19 cellular contexts compared by ENCODE assay signal in genomic region chr3:30344288-30344687, GRCh38.
DNase-seq lines count a peak whose midpoint lies in the region; ATAC-seq, FAIRE-seq and TF ChIP-seq lines count a peak whose summit lies in the region.
"Had no signal": no experiment of that assay in that cellular context is flagged by ENCODE, and none has a peak within 500 bp of the region (broad histone marks: within the 10 kb centered on the region; RNA-seq: fewer than 3 reads in every experiment).

No MANE protein-coding gene starts in this region.

- no peak overlapping the region for H3K4me3 ChIP-seq in pancreas
- H3K4me3 ChIP-seq: cardiac muscle cell, ovary had no signal

- FAIRE-seq in H54 (lab: Jason Lieb, UNC) = peak; percentile 38
- peak; percentile 59 for FAIRE-seq in pancreas (lab: Jason Lieb, UNC)
- FAIRE-seq: endometrium, GM12891 had no signal

- H3K27ac ChIP-seq in pancreas = no peak overlapping the region
- H3K27ac ChIP-seq: cardiac muscle cell, HL-60, ovary, RWPE1 had no signal

- H3K9me3 ChIP-seq in pancreas = no peaks in the 10 kb centered on the region
- H3K9me3 ChIP-seq: ovary had no signal

- ATAC-seq in WTC11 (no peak), pancreas (peak in 2 of 4 donors; percentile 56 to 73)
- ATAC-seq: activated CD4-positive, CD25-positive, alpha-beta regulatory T cell treated with anti-CD3 and anti-CD28 coated beads, Interleukin-2, amount 50 U/mL, for 24 hours had no signal

- TF ChIP-seq POLR2A in H54 (IDR thresholded peaks at IDR 0.05; ENCODE audit: low read depth, low read length) = no peak

- CTCF ChIA-PET in WTC11 (lab: Charles Lee) = interaction anchor here (1.0 kb wide), 1 partner anchor 301 kb away, joined by 3 read pairs; no protein-coding TSS in a partner anchor

- no peaks in the 10 kb centered on the region for H3K36me3 Mint-ChIP-seq in WTC11
- no peaks in the 10 kb centered on the region for H3K36me3 Mint-ChIP-seq in chondrocyte (ENCODE audit: low read depth)

- no peak overlapping the region for H3K27ac Mint-ChIP-seq in WTC11
- H3K27ac Mint-ChIP-seq in chondrocyte (ENCODE audit: unreplicated experiment) = no peak overlapping the region
- H3K27ac Mint-ChIP-seq: activated naive CD8-positive, alpha-beta T cell had no signal

- POLR2A ChIA-PET in WTC11 (lab: Charles Lee) = no interaction called here

- no peaks in the 10 kb centered on the region for H3K27me3 ChIP-seq in pancreas
- H3K27me3 ChIP-seq: cardiac muscle cell, ovary had no signal

- no peak for DNase-seq in H54 (ENCODE audit: insufficient read length, low spot score)
- peak; percentile 71 for DNase-seq in NCI-H1092 treated with DMSO at 0.1 percent for 48 hours (lab: John Stamatoyannopoulos, UW)
- DNase-seq in WTC11 (ENCODE audit: low spot score) = no peak
- no peak for DNase-seq in pancreas
- DNase-seq in chondrocyte (ENCODE audit: low spot score) = no peak
- DNase-seq in glomerular visceral epithelial cell (ENCODE audit: extremely low spot score) = no peak
- no peak for DNase-seq in kidney glomerular epithelial cell (lab: John Stamatoyannopoulos, UW)
- DNase-seq: C1 segment of cervical spinal cord, Kasumi-1, NCI-H446 treated with DMSO at 0.1 percent for 48 hours, ovary, substantia nigra had no signal

- intact Hi-C loops in pancreas (cut with DNase I) = no loop called here

- 93 to 97% methylated on average over 1 of the region's 1 CpG for WGBS in pancreas, 2 donors

- H3K36me3 ChIP-seq in pancreas = no peaks in the 10 kb centered on the region
- H3K36me3 ChIP-seq: cardiac muscle cell, ovary had no signal

- H3K4me3 Mint-ChIP-seq in WTC11 (no peak overlapping the region), chondrocyte (ENCODE audit: unreplicated experiment) (no peak overlapping the region)
- H3K4me3 Mint-ChIP-seq: activated naive CD8-positive, alpha-beta T cell had no signal

- H3K4me1 Mint-ChIP-seq in WTC11 = peaks cover 18% of the 10 kb centered on the region
- H3K4me1 Mint-ChIP-seq in chondrocyte (ENCODE audit: low read depth) = peaks cover 57% of the 10 kb centered on the region

- TF ChIP-seq CTCF in WTC11 (IDR thresholded peaks at IDR 0.05) = no peak
- TF ChIP-seq CTCF in pancreas (IDR thresholded peaks at IDR 0.05) = no peak
- TF ChIP-seq CTCF in chondrocyte (IDR thresholded peaks at IDR 0.05) = no peak

- H3K9me3 Mint-ChIP-seq in WTC11 (no peaks in the 10 kb centered on the region), chondrocyte (ENCODE audit: low read depth) (no peaks in the 10 kb centered on the region)

- no peaks in the 10 kb centered on the region for H3K27me3 Mint-ChIP-seq in WTC11 (ENCODE audit: low read depth)
- H3K27me3 Mint-ChIP-seq in chondrocyte (ENCODE audit: low read depth) = no peaks in the 10 kb centered on the region
- H3K27me3 Mint-ChIP-seq: activated naive CD8-positive, alpha-beta T cell had no signal

- peaks cover 0 to 5% (median 0%) of the 10 kb centered on the region in 3 donors for H3K4me1 ChIP-seq in pancreas

TF ChIP-seq in WTC11, 78 proteins besides CTCF, POLR2A, EP300 and RAD21:
- TF ChIP-seq CREB1 (CRISPR knock-in tag; IDR thresholded peaks at IDR 0.05) (no peak), MAX (CRISPR knock-in tag; IDR thresholded peaks at IDR 0.05) (no peak), CREM (CRISPR knock-in tag; IDR thresholded peaks at IDR 0.05) (no peak), ZSCAN18 (CRISPR knock-in tag; IDR thresholded peaks at IDR 0.05) (no peak), GABPB1 (CRISPR knock-in tag; IDR thresholded peaks at IDR 0.05) (0 out of 2 replicates have a peak, but pooled peaks have one; percentile 38)
